8 cellular contexts compared by ENCODE assay signal in the genomic region with DNA sequence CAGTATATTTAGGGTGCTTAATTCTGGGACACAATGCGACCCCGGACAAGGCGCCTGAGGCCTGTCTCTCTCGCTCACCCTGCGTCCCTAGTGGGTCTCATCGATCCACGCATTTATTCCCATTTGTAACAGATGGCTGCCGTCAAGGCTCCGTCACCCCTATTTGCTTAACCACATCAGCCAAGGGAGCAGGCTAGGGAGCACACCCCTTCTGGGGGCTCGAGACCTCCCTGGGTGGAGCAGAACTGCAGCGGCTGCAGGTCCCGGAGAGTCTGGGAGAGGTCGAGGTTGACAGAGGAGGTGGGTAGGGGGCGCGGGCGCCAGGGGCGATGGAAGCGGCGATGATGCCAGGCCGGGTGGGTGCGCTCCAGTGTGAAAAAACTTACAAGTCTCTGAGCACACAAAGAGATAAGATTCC. TPM values are rescaled to one million over a fixed set of nuclear protein-coding genes. Genes with fewer than 3 reads are reported as not detected.
A peak's percentile ranks its signal among the peaks of the same experiment; 100 is the strongest.
DNase-seq lines count a peak whose midpoint lies in the region; ATAC-seq and TF ChIP-seq lines count a peak whose summit lies in the region.

No MANE protein-coding gene starts in this region.

- CTCF ChIA-PET in OCI-LY7 (lab: Charles Lee; ENCODE audit: unreplicated experiment): no interaction called here

- H3K9me3 Mint-ChIP-seq in activated naive CD4-positive, alpha-beta T cell treated with anti-CD3 and anti-CD28 coated beads, Interleukin-2, amount 50 U/mL, for 72 hours: no peaks in the 10 kb centered on the region

- peak overlapping the region; percentile 91 for H3K27ac ChIP-seq in OCI-LY7 (ENCODE audit: low read depth, low read length, poor library complexity, severe bottlenecking)
- peak overlapping the region; percentile 91 to 93 for H3K27ac ChIP-seq in right atrium auricular region

- peak overlapping the region; percentile 83; the same call in 1 of the 2 replicates for H2AFZ ChIP-seq in OCI-LY7 (ENCODE audit: low read length)

- DNase-seq in GM12865 (ENCODE audit: low read depth): peak; percentile 35
- peak; percentile 29 for DNase-seq in OCI-LY7 (ENCODE audit: low spot score)
- peak; percentile 15 to 58 for DNase-seq in activated naive CD4-positive, alpha-beta T cell treated with anti-CD3 and anti-CD28 coated beads, Interleukin-2, amount 50 U/mL, for 72 hours (ENCODE audit: low spot score in 2 of 2)
- DNase-seq in right atrium auricular region (ENCODE audit: low spot score): no peak
- peak; percentile 65 for DNase-seq in sciatic nerve (ENCODE audit: low spot score)
- DNase-seq in epidermal melanocyte (ENCODE audit: insufficient read length, low spot score): no peak

- H3K27me3 ChIP-seq in right atrium auricular region: no peaks in the 10 kb centered on the region

- no peak for TF ChIP-seq CTCF in GM12865 (IDR thresholded peaks at IDR 0.05; ENCODE audit: insufficient read depth, low read depth, low read length, missing control alignments)
- no peak for TF ChIP-seq CTCF in OCI-LY7 (conservative IDR thresholded peaks at IDR 0.05; ENCODE audit: low read length)
- TF ChIP-seq CTCF in right atrium auricular region (IDR thresholded peaks at IDR 0.05): no peak

- no peaks in the 10 kb centered on the region for H3K9me2 ChIP-seq in OCI-LY7 (ENCODE audit: insufficient read depth, low read length)

- no peaks in the 10 kb centered on the region for H3K9me3 ChIP-seq in OCI-LY7 (ENCODE audit: low read length)
- no peaks in the 10 kb centered on the region for H3K9me3 ChIP-seq in right atrium auricular region

- peak overlapping the region; percentile 82 for H3K4me3 ChIP-seq in GM12865 (ENCODE audit: low read depth, low read length)
- peak overlapping the region; percentile 98 for H3K4me3 ChIP-seq in OCI-LY7 (ENCODE audit: low read depth, low read length, poor library complexity, severe bottlenecking)
- H3K4me3 ChIP-seq in right atrium auricular region: peak overlapping the region; percentile 86 to 98

- POLR2A ChIA-PET in OCI-LY7 (lab: Charles Lee): interaction anchor here (1.3 kb wide), 1 partner anchor 12 kb away, joined by 4 read pairs; no protein-coding TSS in a partner anchor

- H4K20me1 ChIP-seq in OCI-LY7 (ENCODE audit: insufficient read depth, low read length): peaks cover 9% of the 10 kb centered on the region; the same call in 1 of the 2 replicates

- peaks cover 38 to 42% of the 10 kb centered on the region in 2 donors for H3K36me3 Mint-ChIP-seq in activated naive CD4-positive, alpha-beta T cell treated with anti-CD3 and anti-CD28 coated beads, Interleukin-2, amount 50 U/mL, for 72 hours

- H3K79me2 ChIP-seq in OCI-LY7 (ENCODE audit: insufficient read depth, low read depth, low read length): peaks cover 77% of the 10 kb centered on the region

- peaks cover 43% of the 10 kb centered on the region for H3K36me3 ChIP-seq in OCI-LY7 (ENCODE audit: insufficient read depth, low read length)
- H3K36me3 ChIP-seq in right atrium auricular region: peaks cover 21% of the 10 kb centered on the region

- intact Hi-C loops in OCI-LY7 (cut with micrococcal nuclease; ENCODE audit: unreplicated experiment) (loop anchor here (1.0 kb wide), 2 partner anchors 70 to 179 kb away; partner anchors contain the start of gene RFXAP), sciatic nerve (cut with DNase I) (no loop called here)

- H3K4me2 ChIP-seq in OCI-LY7 (ENCODE audit: low read length): peak overlapping the region; percentile 86

- peak overlapping the region; percentile 98 for H3K27ac Mint-ChIP-seq in activated naive CD4-positive, alpha-beta T cell treated with anti-CD3 and anti-CD28 coated beads, Interleukin-2, amount 50 U/mL, for 72 hours

- peak in 1 of 2 donors; percentile 7 for ATAC-seq in activated naive CD4-positive, alpha-beta T cell treated with anti-CD3 and anti-CD28 coated beads, Interleukin-2, amount 50 U/mL, for 72 hours
- ATAC-seq in sciatic nerve (no peak), GM18867 (IDR thresholded peaks at IDR 0.05; ENCODE audit: unreplicated experiment) (no peak), GM21526 (IDR thresholded peaks at IDR 0.05; ENCODE audit: low FRiP score, unreplicated experiment) (no peak)

- H3K4me1 ChIP-seq in OCI-LY7 (ENCODE audit: insufficient read depth, low read length, poor library complexity, severe bottlenecking) (peaks cover 26% of the 10 kb centered on the region), right atrium auricular region (peaks cover 0 to 21% of the 10 kb centered on the region in 2 donors)

- BruUV-seq in OCI-LY7 (replicated peaks; lab: Mats Ljungman, UMichigan): no TSS peak

RNA-seq across cellular contexts. Expression of gene ALG5, which starts 0.5 kb away (rescaled TPM):
- total RNA-seq in OCI-LY7 (2014; rRNA removed; shearing (Covaris generic)): 23.8 and 25.3 TPM in 2 replicates
- total RNA-seq in OCI-LY7 (2022) (28.8 and 31.6 TPM in 2 replicates), right atrium auricular region (10 to 100 TPM; 15.4 to 17.0 TPM), sciatic nerve (36.0 TPM)
- total RNA-seq in activated naive CD4-positive, alpha-beta T cell treated with anti-CD3 and anti-CD28 coated beads, Interleukin-2, amount 50 U/mL, for 72 hours: 10 to 100 TPM; 18.6 to 30.4 TPM

RNA-seq across cellular contexts. Expression of gene EXOSC8, which starts 2.0 kb away (rescaled TPM):
- 96.0 and 106 TPM in 2 replicates for total RNA-seq in OCI-LY7 (2014; rRNA removed; shearing (Covaris generic))
- total RNA-seq in OCI-LY7 (2022) (140 and 141 TPM in 2 replicates), right atrium auricular region (10 to 100 TPM; 11.3 to 14.3 TPM), sciatic nerve (28.8 TPM)
- 100 to 1,000 TPM; 125 to 159 TPM for total RNA-seq in activated naive CD4-positive, alpha-beta T cell treated with anti-CD3 and anti-CD28 coated beads, Interleukin-2, amount 50 U/mL, for 72 hours

Comparison
In these comparisons a context has a peak if more than half of its experiments do, and no peak if none do; other contexts are left out.
1. DNase-seq: peak in GM12865 (single experiment), OCI-LY7 (single experiment), activated naive CD4-positive, alpha-beta T cell treated with anti-CD3 and anti-CD28 coated beads, Interleukin-2, amount 50 U/mL, for 72 hours (2 of 2) and sciatic nerve (single experiment); none in right atrium auricular region (single experiment) and epidermal melanocyte (single experiment).
2. Peak in every context shown above with its lines, with median percentiles within 50 percentile points of each other: H3K4me3 ChIP-seq.